23 cellular contexts compared by ENCODE assay signal in genomic region chr6:74912234-74912633, GRCh38.
DNase-seq lines count a peak whose midpoint lies in the region; ATAC-seq, FAIRE-seq and TF ChIP-seq lines count a peak whose summit lies in the region.
"Had no signal": no experiment of that assay in that cellular context is flagged by ENCODE, and none has a peak within 500 bp of the region (broad histone marks: within the 10 kb centered on the region; RNA-seq: fewer than 3 reads in every experiment).

No MANE protein-coding gene starts in this region.

- H3K4me3 ChIP-seq in H1 (ENCODE audit: extremely low read depth in 1 of 4, insufficient read depth in 2 of 4, low read depth in 3 of 4, low read length in 4 of 4) (no peak overlapping the region), neural progenitor cell (no peak overlapping the region)
- H3K4me3 ChIP-seq: GM12878, K562 had no signal

- no peaks in the 10 kb centered on the region for H3K79me1 ChIP-seq in H1 (ENCODE audit: low read depth, low read length)

- H3K4me2 ChIP-seq in H1 (ENCODE audit: insufficient read depth in 1 of 2, low read depth in 2 of 2, low read length in 2 of 2) (no peak overlapping the region), neural progenitor cell (no peak overlapping the region)

- no peak overlapping the region for H2BK5ac ChIP-seq in H1 (ENCODE audit: low read depth, low read length)

- TF ChIP-seq POLR2A in H1 (IDR thresholded peaks at IDR 0.05; ENCODE audit: control extremely low read depth in 1 of 2, low read depth in 2 of 2, low read length in 2 of 2), result no peak

- no peaks in the 10 kb centered on the region for H3K4me1 ChIP-seq in H1 (replicated peaks in 1 of 4; ENCODE audit: control insufficient read depth in 3 of 4, insufficient read depth in 4 of 4, low read length in 3 of 4)
- no peaks in the 10 kb centered on the region for H3K4me1 ChIP-seq in neural progenitor cell

- H3K27me3 ChIP-seq in H1 (replicated peaks in 1 of 4; ENCODE audit: control insufficient read depth in 3 of 4, extremely low read depth in 1 of 4, insufficient read depth in 3 of 4, low read length in 3 of 4), result no peaks in the 10 kb centered on the region
- no peaks in the 10 kb centered on the region for H3K27me3 ChIP-seq in neural progenitor cell

- H3K4ac ChIP-seq in H1 (replicated peaks; ENCODE audit: insufficient read length, low read depth, low read length), result no peak overlapping the region

- no peak overlapping the region for H4K91ac ChIP-seq in H1 (replicated peaks; ENCODE audit: insufficient read length, low read length)

- no peaks in the 10 kb centered on the region for H3K23me2 ChIP-seq in H1 (ENCODE audit: low read depth, low read length)

- H2AK5ac ChIP-seq in H1 (ENCODE audit: low read depth, low read length), result no peak overlapping the region

- no peak overlapping the region for H3K4me3 Mint-ChIP-seq in neural progenitor cell

- no peaks in the 10 kb centered on the region for H3K9me3 ChIP-seq in H1 (ENCODE audit: insufficient read depth in 2 of 2, low read depth in 1 of 2, low read length in 1 of 2)
- no peaks in the 10 kb centered on the region for H3K9me3 ChIP-seq in neural progenitor cell (ENCODE audit: low read depth)

- no peak for FAIRE-seq in H1 (lab: Jason Lieb, UNC)
- FAIRE-seq: GM12878, H54, HepG2, K562 had no signal

- no peak overlapping the region for H2BK20ac ChIP-seq in H1 (ENCODE audit: low read length)

- DNase-seq in EH (ENCODE audit: low read depth), result peak; percentile 19
- peak; percentile 61 for DNase-seq in M059J (ENCODE audit: low read depth)
- DNase-seq in H1 (ENCODE audit: low read depth in 1 of 2, low spot score in 2 of 2), result no peak
- peak; percentile 4 for DNase-seq in neural progenitor cell (ENCODE audit: low spot score)
- DNase-seq in superior temporal gyrus (ENCODE audit: extremely low spot score), result no peak
- DNase-seq in NCI-H1105 treated with DMSO at 0.1 percent for 48 hours (lab: John Stamatoyannopoulos, UW), result no peak
- DNase-seq in SHP77 (lab: John Stamatoyannopoulos, UW), result no peak
- DNase-seq in omental fat pad (ENCODE audit: low spot score), result no peak
- DNase-seq: 8988T, DMS153, GDM1, Kasumi-1, MV-4-11, NCI-H1105, NCI-H2029 treated with DMSO at 0.1 percent for 48 hours, NCI-H2227 treated with DMSO at 0.1 percent for 48 hours, NCI-H526 treated with DMSO at 0.1 percent for 48 hours, Right ventricle myocardium superior, RPMI8226 had no signal

- no peaks in the 10 kb centered on the region for H3K9me3 Mint-ChIP-seq in neural progenitor cell

- TF ChIP-seq RAD21 in H1 (IDR thresholded peaks at IDR 0.05 in 1 of 2, conservative IDR thresholded peaks at IDR 0.05 in 1 of 2; ENCODE audit: low read depth in 2 of 2, low read length in 2 of 2), result no peak

- H4K8ac ChIP-seq in H1 (ENCODE audit: extremely low read depth, insufficient read depth, low read length), result no peak overlapping the region

- H3K79me2 ChIP-seq in H1 (ENCODE audit: control insufficient read depth in 1 of 2, insufficient read depth in 2 of 2, low read length in 2 of 2) (no peaks in the 10 kb centered on the region), neural progenitor cell (ENCODE audit: low read depth) (no peaks in the 10 kb centered on the region)

- no peak overlapping the region for H3K56ac ChIP-seq in H1 (replicated peaks; ENCODE audit: insufficient read length, low read depth, low read length)

- peak overlapping the region; percentile 94 for H2AFZ ChIP-seq in H1 (ENCODE audit: low read length)
- H2AFZ ChIP-seq in neural progenitor cell (replicated peaks), result no peak overlapping the region

- POLR2A ChIA-PET in H1 (lab: Charles Lee; ENCODE audit: partially characterized antibody), result no interaction called here

- H3K36me3 ChIP-seq in H1 (ENCODE audit: control insufficient read depth in 2 of 4, insufficient read depth in 4 of 4, low read length in 3 of 4) (no peaks in the 10 kb centered on the region), neural progenitor cell (no peaks in the 10 kb centered on the region)

- no peak overlapping the region for H3K14ac ChIP-seq in H1 (ENCODE audit: insufficient read length)

- ATAC-seq in omental fat pad (ENCODE audit: low FRiP score), result no peak
- ATAC-seq: GM12878, HepG2, K562 had no signal

- no peak overlapping the region for H3K27ac Mint-ChIP-seq in neural progenitor cell

- TF ChIP-seq CTCF in H1 (IDR thresholded peaks at IDR 0.05; ENCODE audit: control extremely low read depth in 1 of 3, insufficient read depth in 1 of 3, low read depth in 1 of 3, low read length in 3 of 3) (no peak), neural progenitor cell (IDR thresholded peaks at IDR 0.05) (no peak), omental fat pad (IDR thresholded peaks at IDR 0.05) (no peak)

- H3F3A ChIP-seq in neural progenitor cell (ENCODE audit: low read depth), result no peaks in the 10 kb centered on the region

- H4K20me1 ChIP-seq in H1 (replicated peaks in 1 of 2; ENCODE audit: control insufficient read depth in 1 of 2, insufficient read depth in 2 of 2, low read length in 2 of 2) (no peaks in the 10 kb centered on the region), neural progenitor cell (ENCODE audit: low read depth) (no peaks in the 10 kb centered on the region)

- CTCF ChIA-PET in H1 (lab: Charles Lee; ENCODE audit: partially characterized antibody), result no interaction called here

- H3K23ac ChIP-seq in H1 (ENCODE audit: insufficient read length), result no peak overlapping the region

- H3K36me3 Mint-ChIP-seq in neural progenitor cell, result no peaks in the 10 kb centered on the region

- no peaks in the 10 kb centered on the region for H3K27me3 Mint-ChIP-seq in neural progenitor cell (ENCODE audit: insufficient read depth, low read depth)

- no peak overlapping the region for H2BK15ac ChIP-seq in H1 (ENCODE audit: low read length)

- no peak for TF ChIP-seq EP300 in H1 (IDR thresholded peaks at IDR 0.05; ENCODE audit: borderline replicate concordance in 1 of 2, low read depth in 2 of 2, low read length in 2 of 2)

- no peak overlapping the region for H4K5ac ChIP-seq in H1 (ENCODE audit: insufficient read length, low read depth, low read length)

- H3K9ac ChIP-seq in H1 (replicated peaks in 1 of 4; ENCODE audit: extremely low read depth in 1 of 4, low read depth in 3 of 4, low read length in 3 of 4) (no peak overlapping the region), neural progenitor cell (no peak overlapping the region)

- H3K18ac ChIP-seq in H1 (ENCODE audit: extremely low read depth, low read length), result no peak overlapping the region

- no peak overlapping the region for H2BK12ac ChIP-seq in H1 (ENCODE audit: low read depth, low read length)

- H3K27ac ChIP-seq in H1 (ENCODE audit: low read depth, low read length) (no peak overlapping the region), neural progenitor cell (no peak overlapping the region)

- no peaks in the 10 kb centered on the region for H3K4me1 Mint-ChIP-seq in neural progenitor cell

- 81% methylated on average over 3 of the region's 3 CpGs; no CpG with 5 or more reads in 1 of the 2 experiments for WGBS in H1 (ENCODE audit: extremely low coverage in 1 of 2, insufficient coverage in 1 of 2, insufficient read length in 1 of 2, insufficient replicate concordance in 2 of 2, low coverage in 1 of 2, low lambda C conversion rate in 2 of 2, missing lambda C conversion rate in 1 of 2), 2 experiments

- H2BK120ac ChIP-seq in H1 (replicated peaks; ENCODE audit: low read depth, low read length), result no peak overlapping the region

TF ChIP-seq in H1, 55 proteins besides CTCF, POLR2A, EP300 and RAD21:
- TF ChIP-seq NANOG (IDR thresholded peaks at IDR 0.05; ENCODE audit: insufficient read depth, low read depth, low read length, poor library complexity, severe bottlenecking) (no peak), E2F6 (IDR thresholded peaks at IDR 0.05) (no peak), CEBPB (IDR thresholded peaks at IDR 0.05; ENCODE audit: low read depth, low read length) (no peak)

Comparison
In these comparisons a context has a peak if more than half of its experiments do, and no peak if none do; other contexts are left out.
1. DNase-seq: peak in EH (single experiment), M059J (single experiment) and neural progenitor cell (single experiment); none in H1 (0 of 2), superior temporal gyrus (single experiment), NCI-H1105 treated with DMSO at 0.1 percent for 48 hours (single experiment), SHP77 (0 of 2) and omental fat pad (single experiment).